8 cellular contexts compared by ENCODE assay signal in the genomic region with DNA sequence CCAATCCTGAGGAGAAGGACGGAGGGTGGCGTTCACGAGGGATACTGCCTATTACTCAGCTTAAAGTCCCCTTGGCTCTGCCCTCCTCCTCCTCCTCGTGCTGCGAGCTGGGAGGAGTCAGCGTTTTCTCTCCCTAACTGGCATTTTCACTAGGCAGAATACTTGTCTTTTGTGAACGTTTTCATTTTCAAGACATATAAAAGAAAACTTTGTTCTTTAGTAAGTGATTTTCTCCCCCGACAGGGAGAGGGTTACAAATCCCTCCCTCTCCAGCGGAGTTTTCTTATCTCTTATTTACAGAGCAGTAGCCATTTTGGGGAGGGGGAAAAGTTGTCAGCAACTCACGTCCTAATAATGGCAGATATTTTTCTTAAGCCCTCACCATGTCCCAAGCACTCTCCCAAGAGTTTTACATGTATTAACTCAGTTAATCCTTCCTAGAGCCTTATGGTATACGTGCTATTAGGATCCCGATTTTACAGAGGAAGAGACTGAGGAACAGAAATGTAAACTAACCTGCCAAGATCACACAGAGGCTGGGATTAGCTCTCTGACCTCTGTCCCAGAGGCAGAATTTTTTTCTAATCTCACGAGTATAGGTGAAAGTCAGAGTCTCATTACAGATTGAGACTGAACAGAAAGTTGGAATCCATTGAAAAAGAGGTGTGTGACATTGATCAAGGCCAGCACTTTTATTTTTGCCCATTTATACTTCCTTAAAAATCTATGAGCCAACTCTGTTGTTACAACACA. TPM values are rescaled to one million over a fixed set of nuclear protein-coding genes. Genes with fewer than 3 reads are reported as not detected.
DNase-seq lines count a peak whose midpoint lies in the region; ATAC-seq and TF ChIP-seq lines count a peak whose summit lies in the region.

No MANE protein-coding gene starts in this region.

- POLR2A ChIA-PET in HEK293T (lab: Yijun Ruan, JAX) = interaction anchor here (0.6 to 3.7 kb wide), 15 partner anchors 8 to 316 kb away, joined by 3 to 42 read pairs (median 4); partner anchors contain the start of gene ZNF217
- POLR2A ChIA-PET in activated CD8-positive, alpha-beta T cell treated with anti-CD3 and anti-CD28 coated beads for 36 hours (lab: Charles Lee) = interaction anchor here (0.9 to 4.0 kb wide), 11 partner anchors 11 to 312 kb away, joined by 3 to 29 read pairs (median 4); partner anchors contain the start of gene ZNF217

- H3K9me3 Mint-ChIP-seq in activated CD8-positive, alpha-beta T cell treated with anti-CD3 and anti-CD28 coated beads for 36 hours = no peaks in the 10 kb centered on the region

- H3K4me3 Mint-ChIP-seq in activated CD8-positive, alpha-beta T cell treated with anti-CD3 and anti-CD28 coated beads for 36 hours = peak overlapping the region; percentile 62

- peaks cover 23% of the 10 kb centered on the region for H3K4me1 ChIP-seq in mucosa of descending colon (ENCODE audit: low read depth)

- peak; percentile 81 for DNase-seq in EL
- DNase-seq in HEK293T (ENCODE audit: extremely low spot score) = peak; percentile 61
- DNase-seq in NCI-H446 (lab: John Stamatoyannopoulos, UW) = peak; percentile 46 to 53
- peak; percentile 63 for DNase-seq in activated CD8-positive, alpha-beta T cell treated with anti-CD3 and anti-CD28 coated beads for 36 hours
- peak; percentile 86 to 88 for DNase-seq in erythroblast (lab: John Stamatoyannopoulos, UW)
- DNase-seq in mucosa of descending colon = peak; percentile 61 to 79 (median 67)
- DNase-seq in substantia nigra (lab: John Stamatoyannopoulos, UW) = peak in 30 of 49 donors; percentile 7 to 52 (median 28)

- no peaks in the 10 kb centered on the region for H3K9me3 ChIP-seq in mucosa of descending colon

- H3K4me3 ChIP-seq in mucosa of descending colon = peak overlapping the region; percentile 7

- no peaks in the 10 kb centered on the region for H3K36me3 ChIP-seq in mucosa of descending colon (ENCODE audit: low read depth)

- H3K4me1 Mint-ChIP-seq in activated CD8-positive, alpha-beta T cell treated with anti-CD3 and anti-CD28 coated beads for 36 hours (ENCODE audit: low read depth) = peaks cover 46% of the 10 kb centered on the region

- intact Hi-C loops in activated CD8-positive, alpha-beta T cell treated with anti-CD3 and anti-CD28 coated beads for 36 hours (cut with micrococcal nuclease) = no loop called here
- intact Hi-C loops in mucosa of descending colon (cut with DNase I, micrococcal nuclease) = no loop called here

- CTCF ChIA-PET in HEK293T (lab: Yijun Ruan, JAX) = interaction anchor here (0.7 kb wide), 1 partner anchor 8 kb away, joined by 3 read pairs; no protein-coding TSS in a partner anchor
- CTCF ChIA-PET in activated CD8-positive, alpha-beta T cell treated with anti-CD3 and anti-CD28 coated beads for 36 hours (lab: Charles Lee) = interaction anchor here (1.1 to 2.8 kb wide), 8 partner anchors 9 to 316 kb away, joined by 3 to 12 read pairs (median 6); no protein-coding TSS in a partner anchor

- peak; percentile 75 for TF ChIP-seq POLR2A in erythroblast (IDR thresholded peaks at IDR 0.05; ENCODE audit: low read length)

- peak overlapping the region; percentile 95 for H3K27ac Mint-ChIP-seq in activated CD8-positive, alpha-beta T cell treated with anti-CD3 and anti-CD28 coated beads for 36 hours

- no peaks in the 10 kb centered on the region for H3K27me3 Mint-ChIP-seq in activated CD8-positive, alpha-beta T cell treated with anti-CD3 and anti-CD28 coated beads for 36 hours

- no peaks in the 10 kb centered on the region for H3K36me3 Mint-ChIP-seq in activated CD8-positive, alpha-beta T cell treated with anti-CD3 and anti-CD28 coated beads for 36 hours (ENCODE audit: low read depth)

- ATAC-seq in activated CD8-positive, alpha-beta T cell treated with anti-CD3 and anti-CD28 coated beads for 36 hours = peak; percentile 65
- ATAC-seq in mucosa of descending colon (peak; percentile 85), GM18519 (IDR thresholded peaks at IDR 0.05; ENCODE audit: low FRiP score, unreplicated experiment) (no peak)

- peak overlapping the region; percentile 70 for H3K27ac ChIP-seq in substantia nigra (ENCODE audit: low read depth, low read length, poor library complexity, severe bottlenecking)

- no peak for TF ChIP-seq CTCF in activated CD8-positive, alpha-beta T cell treated with anti-CD3 and anti-CD28 coated beads for 36 hours (IDR thresholded peaks at IDR 0.05)
- no peak for TF ChIP-seq CTCF in mucosa of descending colon (IDR thresholded peaks at IDR 0.05)

TF ChIP-seq in HEK293T, 16 proteins besides CTCF, POLR2A, EP300 and RAD21:
- TF ChIP-seq L3MBTL2 (conservative IDR thresholded peaks at IDR 0.05) = peak; percentile 63
- 0 out of 2 replicates have a peak, but pooled peaks have one; percentile 38 for TF ChIP-seq ZNF384 (IDR thresholded peaks at IDR 0.05)
- TF ChIP-seq BHLHE40 (IDR thresholded peaks at IDR 0.05; ENCODE audit: borderline replicate concordance) = no peak
- TF ChIP-seq NFRKB (IDR thresholded peaks at IDR 0.05) = peak; percentile 61; the same call in 1 of the 2 replicates

RNA-seq across cellular contexts. Expression of gene ZNF217, which starts 30.0 kb away (rescaled TPM):
- 10 to 100 TPM; 51.3 to 51.8 TPM for total RNA-seq in activated CD8-positive, alpha-beta T cell treated with anti-CD3 and anti-CD28 coated beads for 36 hours
- total RNA-seq in mucosa of descending colon = 10 to 100 TPM; 38.9 to 79.8 (median 78.2) TPM

Comparison
In these comparisons a context has a peak if more than half of its experiments do, and no peak if none do; other contexts are left out.
1. DNase-seq: peak in every context shown above with its lines; median percentile 87 in erythroblast; 81 in EL; 67 in mucosa of descending colon; 63 in activated CD8-positive, alpha-beta T cell treated with anti-CD3 and anti-CD28 coated beads for 36 hours; 61 in HEK293T; 50 in NCI-H446; 28 in substantia nigra.